In genomic region chr9:115397591-115398312, GRCh38 we compare ENCODE assay signal across 33 cellular contexts.
"Had no signal": no experiment of that assay in that cellular context is flagged by ENCODE, and none has a peak within 500 bp of the region (broad histone marks: within the 10 kb centered on the region; RNA-seq: fewer than 3 reads in every experiment).

No MANE protein-coding gene starts in this region.

- H3K4me1 ChIP-seq: breast epithelium, left ventricle myocardium inferior, parathyroid adenoma, psoas muscle had no signal

- H3K9me3 Mint-ChIP-seq: activated CD4-positive, alpha-beta memory T cell treated with anti-CD3 and anti-CD28 coated beads, Interleukin-2, amount 10 ng/mL, durations not matched to agents 7 days and 5 days; activated CD4-positive, alpha-beta T cell treated with anti-CD3 and anti-CD28 coated beads, Interleukin-2, amount 10 ng/mL, durations not matched to agents 7 days and 5 days; activated naive CD4-positive, alpha-beta T cell treated with anti-CD3 and anti-CD28 coated beads, Interleukin-2, amount 10 ng/mL, durations not matched to agents 7 days and 5 days; activated T-cell treated with anti-CD3 and anti-CD28 coated beads, Interleukin-2, amount 50 U/mL, for 24 hours; central memory CD8-positive, alpha-beta T cell; dendritic cell treated with granulocyte-macrophage colony-stimulating factor and Interleukin-4, amounts not matched to agents 40 ng/mL and 50 ng/mL, for 4 days; stimulated activated memory B cell treated with anti-CD40 and anti-IgM and Interleukin-4, amounts not matched to agents 10 μg/mL and 1 μg/mL and 100 μg/mL, for 72 hours; stimulated activated naive CD8-positive, alpha-beta T cell treated with anti-CD3 and anti-CD28 coated beads, Interleukin-15, amount 100 ng/mL, for 72 hours; T-cell; T-helper 2 cell treated with Interferon-gamma antibody and Interleukin-4, amounts not matched to agents 5 μg/mL and 100 μg/mL, for 36 hours had no signal

- ATAC-seq: activated CD4-positive, CD25-positive, alpha-beta regulatory T cell treated with anti-CD3 and anti-CD28 coated beads, Interleukin-2, amount 50 U/mL, for 24 hours; psoas muscle; stimulated activated memory B cell treated with anti-CD40 and anti-IgM and Interleukin-4, amounts not matched to agents 10 μg/mL and 1 μg/mL and 100 μg/mL, for 72 hours; stimulated activated naive CD8-positive, alpha-beta T cell treated with anti-CD3 and anti-CD28 coated beads, Interleukin-15, amount 100 ng/mL, for 72 hours; T-cell had no signal

- H3K27me3 ChIP-seq: breast epithelium, esophagus muscularis mucosa, right atrium auricular region, upper lobe of left lung, vagina had no signal

- H3K36me3 ChIP-seq: breast epithelium, esophagus muscularis mucosa, left ventricle myocardium inferior, right atrium auricular region, upper lobe of left lung, vagina had no signal

- H3K4me3 ChIP-seq: breast epithelium, esophagus muscularis mucosa, left ventricle myocardium inferior, lung, psoas muscle, right atrium auricular region, smooth muscle cell, upper lobe of left lung, vagina had no signal

- H3K36me3 Mint-ChIP-seq: activated naive CD4-positive, alpha-beta T cell treated with anti-CD3 and anti-CD28 coated beads, Interleukin-2, amount 10 ng/mL, durations not matched to agents 7 days and 5 days; stimulated activated memory B cell treated with anti-CD40 and anti-IgM and Interleukin-4, amounts not matched to agents 10 μg/mL and 1 μg/mL and 100 μg/mL, for 72 hours; T-cell had no signal

- H3K9ac ChIP-seq: parathyroid adenoma had no signal

- H3K9me3 ChIP-seq: breast epithelium, esophagus muscularis mucosa, left ventricle myocardium inferior, psoas muscle, right atrium auricular region, upper lobe of left lung, vagina had no signal

- H3K27ac ChIP-seq: breast epithelium, esophagus muscularis mucosa, left ventricle myocardium inferior, parathyroid adenoma, psoas muscle, right atrium auricular region, upper lobe of left lung, vagina, VCaP had no signal

- H3K4me3 Mint-ChIP-seq: activated CD4-positive, alpha-beta memory T cell treated with anti-CD3 and anti-CD28 coated beads, Interleukin-2, amount 10 ng/mL, durations not matched to agents 7 days and 5 days; activated CD4-positive, alpha-beta T cell treated with anti-CD3 and anti-CD28 coated beads, Interleukin-2, amount 10 ng/mL, durations not matched to agents 7 days and 5 days; activated naive CD4-positive, alpha-beta T cell treated with anti-CD3 and anti-CD28 coated beads, Interleukin-2, amount 10 ng/mL, durations not matched to agents 7 days and 5 days; activated T-cell treated with anti-CD3 and anti-CD28 coated beads, Interleukin-2, amount 50 U/mL, for 24 hours; central memory CD8-positive, alpha-beta T cell; dendritic cell treated with granulocyte-macrophage colony-stimulating factor and Interleukin-4, amounts not matched to agents 40 ng/mL and 50 ng/mL, for 4 days; nephron progenitor cell; stimulated activated memory B cell treated with anti-CD40 and anti-IgM and Interleukin-4, amounts not matched to agents 10 μg/mL and 1 μg/mL and 100 μg/mL, for 72 hours; stimulated activated naive CD8-positive, alpha-beta T cell treated with anti-CD3 and anti-CD28 coated beads, Interleukin-15, amount 100 ng/mL, for 72 hours; T-cell; T-helper 2 cell treated with Interferon-gamma antibody and Interleukin-4, amounts not matched to agents 5 μg/mL and 100 μg/mL, for 36 hours had no signal

- H3K4me1 Mint-ChIP-seq: activated CD4-positive, alpha-beta memory T cell treated with anti-CD3 and anti-CD28 coated beads, Interleukin-2, amount 10 ng/mL, durations not matched to agents 7 days and 5 days; activated naive CD4-positive, alpha-beta T cell treated with anti-CD3 and anti-CD28 coated beads, Interleukin-2, amount 10 ng/mL, durations not matched to agents 7 days and 5 days; central memory CD8-positive, alpha-beta T cell; stimulated activated memory B cell treated with anti-CD40 and anti-IgM and Interleukin-4, amounts not matched to agents 10 μg/mL and 1 μg/mL and 100 μg/mL, for 72 hours; stimulated activated naive CD8-positive, alpha-beta T cell treated with anti-CD3 and anti-CD28 coated beads, Interleukin-15, amount 100 ng/mL, for 72 hours; T-cell had no signal

- H3K27me3 Mint-ChIP-seq: activated CD4-positive, alpha-beta memory T cell treated with anti-CD3 and anti-CD28 coated beads, Interleukin-2, amount 10 ng/mL, durations not matched to agents 7 days and 5 days; activated naive CD4-positive, alpha-beta T cell treated with anti-CD3 and anti-CD28 coated beads, Interleukin-2, amount 10 ng/mL, durations not matched to agents 7 days and 5 days; dendritic cell treated with granulocyte-macrophage colony-stimulating factor and Interleukin-4, amounts not matched to agents 40 ng/mL and 50 ng/mL, for 4 days; stimulated activated memory B cell treated with anti-CD40 and anti-IgM and Interleukin-4, amounts not matched to agents 10 μg/mL and 1 μg/mL and 100 μg/mL, for 72 hours had no signal

- H3K79me2 ChIP-seq: parathyroid adenoma had no signal

- H3K27ac Mint-ChIP-seq: activated CD4-positive, alpha-beta memory T cell treated with anti-CD3 and anti-CD28 coated beads, Interleukin-2, amount 10 ng/mL, durations not matched to agents 7 days and 5 days; activated CD4-positive, alpha-beta T cell treated with anti-CD3 and anti-CD28 coated beads, Interleukin-2, amount 10 ng/mL, durations not matched to agents 7 days and 5 days; activated naive CD4-positive, alpha-beta T cell treated with anti-CD3 and anti-CD28 coated beads, Interleukin-2, amount 10 ng/mL, durations not matched to agents 7 days and 5 days; activated T-cell treated with anti-CD3 and anti-CD28 coated beads, Interleukin-2, amount 50 U/mL, for 24 hours; dendritic cell treated with granulocyte-macrophage colony-stimulating factor and Interleukin-4, amounts not matched to agents 40 ng/mL and 50 ng/mL, for 4 days; nephron progenitor cell; stimulated activated memory B cell treated with anti-CD40 and anti-IgM and Interleukin-4, amounts not matched to agents 10 μg/mL and 1 μg/mL and 100 μg/mL, for 72 hours; stimulated activated naive CD8-positive, alpha-beta T cell treated with anti-CD3 and anti-CD28 coated beads, Interleukin-15, amount 100 ng/mL, for 72 hours; T-cell; T-helper 2 cell treated with Interferon-gamma antibody and Interleukin-4, amounts not matched to agents 5 μg/mL and 100 μg/mL, for 36 hours had no signal

- H2AFZ ChIP-seq: parathyroid adenoma had no signal

- DNase-seq: activated CD4-positive, alpha-beta memory T cell treated with anti-CD3 and anti-CD28 coated beads, Interleukin-2, amount 10 ng/mL, durations not matched to agents 7 days and 5 days; activated CD4-positive, alpha-beta T cell treated with anti-CD3 and anti-CD28 coated beads, Interleukin-2, amount 10 ng/mL, durations not matched to agents 7 days and 5 days; activated CD8-positive, alpha-beta memory T cell treated with anti-CD3 and anti-CD28 coated beads, Interleukin-2, amount 50 U/mL, for 48 hours; activated gamma-delta T cell; activated naive CD4-positive, alpha-beta T cell treated with anti-CD3 and anti-CD28 coated beads, Interleukin-2, amount 10 ng/mL, durations not matched to agents 7 days and 5 days; activated T-cell treated with anti-CD3 and anti-CD28 coated beads, Interleukin-2, amount 50 U/mL, for 24 hours; amygdala; foreskin melanocyte; islet precursor cell; left ventricle myocardium inferior; nephron progenitor cell; nucleus accumbens; psoas muscle; stimulated activated CD4-positive, alpha-beta T cell treated with anti-CD3 and anti-CD28 coated beads, Interleukin-1b, Interleukin-23, amount 100 ng/mL, for 48 hours; stimulated activated CD4-positive, alpha-beta T cell treated with anti-CD3 and anti-CD28 coated beads, Interleukin-4, amount 100 ng/mL, for 4 hours; stimulated activated CD8-positive, alpha-beta memory T cell treated with anti-CD3 and anti-CD28 coated beads, Interleukin-4, amount 100 ng/mL, for 48 hours; stimulated activated naive CD8-positive, alpha-beta T cell treated with anti-CD3 and anti-CD28 coated beads, Interleukin-15, amount 100 ng/mL, for 72 hours; substantia nigra; T-cell; upper lobe of left lung had no signal
